In the genomic region with DNA sequence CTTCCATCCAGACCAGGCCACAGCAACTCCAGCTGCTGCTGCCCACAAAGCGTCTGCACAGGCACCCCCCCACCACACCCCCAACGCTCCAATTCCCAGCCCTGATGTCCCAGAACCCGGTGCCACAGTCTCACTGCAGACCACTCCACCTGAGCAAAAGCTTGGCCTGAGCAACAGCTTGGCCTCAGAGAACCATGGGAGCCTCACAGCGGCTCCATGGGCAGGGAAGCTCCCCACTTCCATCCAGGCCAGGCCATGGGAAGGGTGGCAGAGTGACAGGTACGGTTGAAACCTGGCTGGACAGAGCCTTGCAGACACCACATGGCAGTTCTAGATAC, we compare ENCODE assay signal across 1 cellular context.
A peak's percentile ranks its signal among the peaks of the same experiment; 100 is the strongest.
TF ChIP-seq lines count a peak whose summit lies in the region.

No MANE protein-coding gene starts in this region.

TF ChIP-seq in HepG2, 621 proteins besides CTCF, POLR2A, EP300 and RAD21:
- TF ChIP-seq RBM39 (IDR thresholded peaks at IDR 0.05; ENCODE audit: low read depth, low read length, poor library complexity, severe bottlenecking) (peak; percentile 49), AGO2 (optimal IDR thresholded peaks at IDR 0.05; ENCODE audit: low read depth, low read length) (peak; percentile 3), MED13 (CRISPR knock-in tag; IDR thresholded peaks at IDR 0.05) (no peak), ZNF44 (CRISPR knock-in tag; IDR thresholded peaks at IDR 0.05) (0 out of 2 replicates have a peak, but pooled peaks have one; percentile 6), MYC (CRISPR knock-in tag; IDR thresholded peaks at IDR 0.05; ENCODE audit: borderline replicate concordance) (no peak), RBFOX2 (IDR thresholded peaks at IDR 0.05; ENCODE audit: low read depth, low read length) (no peak), ZKSCAN1 (IDR thresholded peaks at IDR 0.05; ENCODE audit: low read length) (no peak), PLRG1 (conservative IDR thresholded peaks at IDR 0.05) (no peak), ATAD3A (CRISPR knock-in tag; IDR thresholded peaks at IDR 0.05) (no peak), ZNF451 (CRISPR knock-in tag; IDR thresholded peaks at IDR 0.05) (peak; percentile 2; the same call in 1 of the 2 replicates), ZNF383 (CRISPR knock-in tag; IDR thresholded peaks at IDR 0.05; ENCODE audit: borderline replicate concordance) (0 out of 2 replicates have a peak, but pooled peaks have one; percentile 14), ZBTB2 (CRISPR knock-in tag; IDR thresholded peaks at IDR 0.05; ENCODE audit: low read depth) (no peak), ZKSCAN5 (CRISPR knock-in tag; IDR thresholded peaks at IDR 0.05) (no peak), ZNF563 (CRISPR knock-in tag; IDR thresholded peaks at IDR 0.05) (no peak), SOX13 (IDR thresholded peaks at IDR 0.05) (no peak), SOX13 (CRISPR knock-in tag; conservative IDR thresholded peaks at IDR 0.05 in 1 of 2, IDR thresholded peaks at IDR 0.05 in 1 of 2) (no peak), BCL6 (CRISPR knock-in tag; IDR thresholded peaks at IDR 0.05) (no peak), WIZ (CRISPR knock-in tag; IDR thresholded peaks at IDR 0.05) (no peak), ZNF430 (CRISPR knock-in tag; IDR thresholded peaks at IDR 0.05) (no peak), ZNF558 (CRISPR knock-in tag; IDR thresholded peaks at IDR 0.05; ENCODE audit: borderline replicate concordance) (no peak), ZNF556 (CRISPR knock-in tag; IDR thresholded peaks at IDR 0.05; ENCODE audit: borderline replicate concordance) (no peak), HNRNPK (IDR thresholded peaks at IDR 0.05; ENCODE audit: low read depth, low read length, poor library complexity, severe bottlenecking) (no peak), NCOA1 (CRISPR knock-in tag; IDR thresholded peaks at IDR 0.05) (no peak), FOXO1 (CRISPR knock-in tag; IDR thresholded peaks at IDR 0.05) (no peak), NR2F6 (IDR thresholded peaks at IDR 0.05) (no peak), NR2F6 (CRISPR knock-in tag; IDR thresholded peaks at IDR 0.05) (no peak), DNMT3B (CRISPR knock-in tag; conservative IDR thresholded peaks at IDR 0.05) (no peak), FOXJ3 (CRISPR knock-in tag; IDR thresholded peaks at IDR 0.05; ENCODE audit: borderline replicate concordance) (no peak), ZNF687 (CRISPR knock-in tag; IDR thresholded peaks at IDR 0.05) (peak; percentile 54), ZNF740 (CRISPR knock-in tag; IDR thresholded peaks at IDR 0.05) (peak; percentile 49; the same call in 1 of the 2 replicates), ZNF17 (CRISPR knock-in tag; IDR thresholded peaks at IDR 0.05) (no peak), GTF3A (CRISPR knock-in tag; conservative IDR thresholded peaks at IDR 0.05) (0 out of 2 replicates have a peak, but pooled peaks have one; percentile 5), HNRNPLL (IDR thresholded peaks at IDR 0.05; ENCODE audit: low read depth, low read length, poor library complexity, severe bottlenecking) (no peak), DBP (CRISPR knock-in tag; IDR thresholded peaks at IDR 0.05; ENCODE audit: not compliant biosample characterization) (no peak), ZNF230 (CRISPR knock-in tag; IDR thresholded peaks at IDR 0.05) (no peak), MIER3 (CRISPR knock-in tag; IDR thresholded peaks at IDR 0.05; ENCODE audit: borderline replicate concordance) (no peak)
- TF ChIP-seq, protein P1, sequence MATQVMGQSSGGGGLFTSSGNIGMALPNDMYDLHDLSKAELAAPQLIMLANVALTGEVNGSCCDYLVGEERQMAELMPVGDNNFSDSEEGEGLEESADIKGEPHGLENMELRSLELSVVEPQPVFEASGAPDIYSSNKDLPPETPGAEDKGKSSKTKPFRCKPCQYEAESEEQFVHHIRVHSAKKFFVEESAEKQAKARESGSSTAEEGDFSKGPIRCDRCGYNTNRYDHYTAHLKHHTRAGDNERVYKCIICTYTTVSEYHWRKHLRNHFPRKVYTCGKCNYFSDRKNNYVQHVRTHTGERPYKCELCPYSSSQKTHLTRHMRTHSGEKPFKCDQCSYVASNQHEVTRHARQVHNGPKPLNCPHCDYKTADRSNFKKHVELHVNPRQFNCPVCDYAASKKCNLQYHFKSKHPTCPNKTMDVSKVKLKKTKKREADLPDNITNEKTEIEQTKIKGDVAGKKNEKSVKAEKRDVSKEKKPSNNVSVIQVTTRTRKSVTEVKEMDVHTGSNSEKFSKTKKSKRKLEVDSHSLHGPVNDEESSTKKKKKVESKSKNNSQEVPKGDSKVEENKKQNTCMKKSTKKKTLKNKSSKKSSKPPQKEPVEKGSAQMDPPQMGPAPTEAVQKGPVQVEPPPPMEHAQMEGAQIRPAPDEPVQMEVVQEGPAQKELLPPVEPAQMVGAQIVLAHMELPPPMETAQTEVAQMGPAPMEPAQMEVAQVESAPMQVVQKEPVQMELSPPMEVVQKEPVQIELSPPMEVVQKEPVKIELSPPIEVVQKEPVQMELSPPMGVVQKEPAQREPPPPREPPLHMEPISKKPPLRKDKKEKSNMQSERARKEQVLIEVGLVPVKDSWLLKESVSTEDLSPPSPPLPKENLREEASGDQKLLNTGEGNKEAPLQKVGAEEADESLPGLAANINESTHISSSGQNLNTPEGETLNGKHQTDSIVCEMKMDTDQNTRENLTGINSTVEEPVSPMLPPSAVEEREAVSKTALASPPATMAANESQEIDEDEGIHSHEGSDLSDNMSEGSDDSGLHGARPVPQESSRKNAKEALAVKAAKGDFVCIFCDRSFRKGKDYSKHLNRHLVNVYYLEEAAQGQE (IDR thresholded peaks at IDR 0.05; ENCODE audit: borderline replicate concordance in 1 of 2, low read depth in 1 of 2, low read length in 2 of 2): peak in 1 of 2 experiments; percentile 12; a peak in 1 of 4 replicates
- TF ChIP-seq, protein P2, sequence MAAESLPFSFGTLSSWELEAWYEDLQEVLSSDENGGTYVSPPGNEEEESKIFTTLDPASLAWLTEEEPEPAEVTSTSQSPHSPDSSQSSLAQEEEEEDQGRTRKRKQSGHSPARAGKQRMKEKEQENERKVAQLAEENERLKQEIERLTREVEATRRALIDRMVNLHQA (CRISPR knock-in tag; IDR thresholded peaks at IDR 0.05): no peak
- TF ChIP-seq, protein P3, sequence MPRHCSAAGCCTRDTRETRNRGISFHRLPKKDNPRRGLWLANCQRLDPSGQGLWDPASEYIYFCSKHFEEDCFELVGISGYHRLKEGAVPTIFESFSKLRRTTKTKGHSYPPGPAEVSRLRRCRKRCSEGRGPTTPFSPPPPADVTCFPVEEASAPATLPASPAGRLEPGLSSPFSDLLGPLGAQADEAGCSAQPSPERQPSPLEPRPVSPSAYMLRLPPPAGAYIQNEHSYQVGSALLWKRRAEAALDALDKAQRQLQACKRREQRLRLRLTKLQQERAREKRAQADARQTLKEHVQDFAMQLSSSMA (CRISPR knock-in tag; IDR thresholded peaks at IDR 0.05): no peak
